Comparison of ENCODE assay signal across 13 cellular contexts in the genomic region with DNA sequence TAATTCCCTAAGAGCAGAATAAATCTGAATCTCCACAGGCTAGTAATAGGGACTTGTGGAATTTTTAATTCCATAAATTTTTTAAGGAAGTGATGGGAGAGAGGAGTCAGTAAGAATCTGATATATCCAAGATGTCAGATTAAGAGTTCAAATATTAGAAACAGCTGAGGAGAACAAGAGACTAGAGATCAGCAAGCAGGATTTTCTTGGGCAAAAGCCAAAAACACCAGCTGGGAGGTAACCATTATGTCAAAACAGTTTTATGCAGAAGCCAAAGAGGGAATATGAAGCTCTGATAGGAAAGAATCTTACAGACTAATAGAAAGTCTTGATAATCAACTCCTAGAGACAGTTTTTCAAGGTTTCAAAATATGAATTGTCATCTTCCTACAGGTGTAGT.
DNase-seq lines count a peak whose midpoint lies in the region; ATAC-seq and TF ChIP-seq lines count a peak whose summit lies in the region.
"Had no signal": no experiment of that assay in that cellular context is flagged by ENCODE, and none has a peak within 500 bp of the region (broad histone marks: within the 10 kb centered on the region; RNA-seq: fewer than 3 reads in every experiment).

No MANE protein-coding gene starts in this region.

- peaks cover 1% of the 10 kb centered on the region for H3K27me3 Mint-ChIP-seq in activated T-helper 2 cell treated with anti-CD3 and anti-CD28 coated beads, Interferon-gamma antibody, Interleukin-2, Interleukin-4, amounts not matched to agents 10 μg/mL and 5 μg/mL and 100 μg/mL, durations not matched to agents 14 hours and 24 hours and 36 hours (ENCODE audit: low read depth)
- no peaks in the 10 kb centered on the region; the same call in 1 of the 2 replicates for H3K27me3 Mint-ChIP-seq in HFFc6 (ENCODE audit: insufficient read depth)
- H3K27me3 Mint-ChIP-seq: CD4-positive, alpha-beta memory T cell had no signal

- H3K4me1 ChIP-seq in gastroesophageal sphincter (peaks cover 0 to 8% (median 0%) of the 10 kb centered on the region in 3 donors), right lobe of liver (no peaks in the 10 kb centered on the region)
- H3K4me1 ChIP-seq: parathyroid adenoma had no signal

- H3K27ac Mint-ChIP-seq in activated T-helper 2 cell treated with anti-CD3 and anti-CD28 coated beads, Interferon-gamma antibody, Interleukin-2, Interleukin-4, amounts not matched to agents 10 μg/mL and 5 μg/mL and 100 μg/mL, durations not matched to agents 14 hours and 24 hours and 36 hours: no peak overlapping the region
- no peak overlapping the region for H3K27ac Mint-ChIP-seq in HFFc6
- H3K27ac Mint-ChIP-seq: CD4-positive, alpha-beta memory T cell had no signal

- H3K36me3 ChIP-seq in gastroesophageal sphincter: no peaks in the 10 kb centered on the region
- no peaks in the 10 kb centered on the region for H3K36me3 ChIP-seq in right lobe of liver

- peaks cover 6% of the 10 kb centered on the region for H3K9me3 Mint-ChIP-seq in activated T-helper 2 cell treated with anti-CD3 and anti-CD28 coated beads, Interferon-gamma antibody, Interleukin-2, Interleukin-4, amounts not matched to agents 10 μg/mL and 5 μg/mL and 100 μg/mL, durations not matched to agents 14 hours and 24 hours and 36 hours
- peaks cover 7% of the 10 kb centered on the region; the same call in 1 of the 2 replicates for H3K9me3 Mint-ChIP-seq in HFFc6
- H3K9me3 Mint-ChIP-seq: CD4-positive, alpha-beta memory T cell had no signal

- peaks cover 6% of the 10 kb centered on the region for H3K4me1 Mint-ChIP-seq in activated T-helper 2 cell treated with anti-CD3 and anti-CD28 coated beads, Interferon-gamma antibody, Interleukin-2, Interleukin-4, amounts not matched to agents 10 μg/mL and 5 μg/mL and 100 μg/mL, durations not matched to agents 14 hours and 24 hours and 36 hours (ENCODE audit: low read depth)
- peaks cover 6% of the 10 kb centered on the region; the same call in 1 of the 2 replicates for H3K4me1 Mint-ChIP-seq in HFFc6 (ENCODE audit: low read depth)
- H3K4me1 Mint-ChIP-seq: CD4-positive, alpha-beta memory T cell had no signal

- intact Hi-C loops in right lobe of liver (cut with DNase I): no loop called here
- intact Hi-C loops in activated T-helper 2 cell treated with anti-CD3 and anti-CD28 coated beads, Interferon-gamma antibody, Interleukin-2, Interleukin-4, amounts not matched to agents 10 μg/mL and 5 μg/mL and 100 μg/mL, durations not matched to agents 14 hours and 24 hours and 36 hours (cut with micrococcal nuclease): no loop called here

- TF ChIP-seq CTCF in AG09319 (IDR thresholded peaks at IDR 0.05; ENCODE audit: low read depth, low read length) (no peak), gastroesophageal sphincter (IDR thresholded peaks at IDR 0.05) (no peak), right lobe of liver (IDR thresholded peaks at IDR 0.05) (no peak), HFFc6 (IDR thresholded peaks at IDR 0.05) (no peak)

- no peaks in the 10 kb centered on the region for H3K9me3 ChIP-seq in gastroesophageal sphincter
- no peaks in the 10 kb centered on the region for H3K9me3 ChIP-seq in right lobe of liver

- TF ChIP-seq EP300 in gastroesophageal sphincter (IDR thresholded peaks at IDR 0.05): no peak

- TF ChIP-seq POLR2A in gastroesophageal sphincter (IDR thresholded peaks at IDR 0.05) (no peak), right lobe of liver (IDR thresholded peaks at IDR 0.05) (no peak)

- H3K27me3 ChIP-seq in gastroesophageal sphincter (no peaks in the 10 kb centered on the region), right lobe of liver (no peaks in the 10 kb centered on the region)
- H3K27me3 ChIP-seq: dorsolateral prefrontal cortex had no signal

- peak; percentile 67 for DNase-seq in AG09319 (ENCODE audit: extremely low read depth, low read depth)
- DNase-seq in NCI-H1105 (lab: John Stamatoyannopoulos, UW): peak; percentile 53
- DNase-seq in right lobe of liver: no peak
- DNase-seq in activated T-helper 2 cell treated with anti-CD3 and anti-CD28 coated beads, Interferon-gamma antibody, Interleukin-2, Interleukin-4, amounts not matched to agents 10 μg/mL and 5 μg/mL and 100 μg/mL, durations not matched to agents 14 hours and 24 hours and 36 hours (ENCODE audit: low spot score): no peak
- no peak for DNase-seq in HFFc6
- DNase-seq: CD4-positive, alpha-beta memory T cell; dorsolateral prefrontal cortex; NCI-H1048; T-helper 2 cell had no signal

- no peaks in the 10 kb centered on the region for H3K36me3 Mint-ChIP-seq in activated T-helper 2 cell treated with anti-CD3 and anti-CD28 coated beads, Interferon-gamma antibody, Interleukin-2, Interleukin-4, amounts not matched to agents 10 μg/mL and 5 μg/mL and 100 μg/mL, durations not matched to agents 14 hours and 24 hours and 36 hours (ENCODE audit: low read depth)
- peaks cover 5% of the 10 kb centered on the region; the same call in 1 of the 2 replicates for H3K36me3 Mint-ChIP-seq in HFFc6 (ENCODE audit: low read depth)
- H3K36me3 Mint-ChIP-seq: CD4-positive, alpha-beta memory T cell had no signal

- H3K27ac ChIP-seq in gastroesophageal sphincter (no peak overlapping the region), right lobe of liver (no peak overlapping the region)
- H3K27ac ChIP-seq: parathyroid adenoma had no signal

- H3K4me3 Mint-ChIP-seq in activated T-helper 2 cell treated with anti-CD3 and anti-CD28 coated beads, Interferon-gamma antibody, Interleukin-2, Interleukin-4, amounts not matched to agents 10 μg/mL and 5 μg/mL and 100 μg/mL, durations not matched to agents 14 hours and 24 hours and 36 hours (ENCODE audit: low read depth): no peak overlapping the region
- H3K4me3 Mint-ChIP-seq in HFFc6: no peak overlapping the region
- H3K4me3 Mint-ChIP-seq: CD4-positive, alpha-beta memory T cell had no signal

- ATAC-seq in gastroesophageal sphincter (peak; percentile 36), right lobe of liver (no peak), HG03432 (IDR thresholded peaks at IDR 0.05; ENCODE audit: unreplicated experiment) (no peak)

- H3K4me3 ChIP-seq in gastroesophageal sphincter (no peak overlapping the region), right lobe of liver (no peak overlapping the region)
- H3K4me3 ChIP-seq: dorsolateral prefrontal cortex had no signal

TF ChIP-seq in PFSK-1, 5 proteins besides CTCF, POLR2A, EP300 and RAD21:
- TF ChIP-seq POLR2AphosphoS5 (IDR thresholded peaks at IDR 0.05; ENCODE audit: low read depth, low read length) (no peak), FOXP2 (optimal IDR thresholded peaks at IDR 0.05; ENCODE audit: borderline replicate concordance, extremely low read depth, extremely low read length, insufficient read depth) (no peak), SIN3A (IDR thresholded peaks at IDR 0.05; ENCODE audit: borderline replicate concordance, insufficient read depth, low read length) (peak; percentile 48; the same call in 1 of the 2 replicates), TAF1 (IDR thresholded peaks at IDR 0.05; ENCODE audit: borderline replicate concordance, insufficient read depth, low read length) (no peak)
- TF ChIP-seq, protein P1, sequence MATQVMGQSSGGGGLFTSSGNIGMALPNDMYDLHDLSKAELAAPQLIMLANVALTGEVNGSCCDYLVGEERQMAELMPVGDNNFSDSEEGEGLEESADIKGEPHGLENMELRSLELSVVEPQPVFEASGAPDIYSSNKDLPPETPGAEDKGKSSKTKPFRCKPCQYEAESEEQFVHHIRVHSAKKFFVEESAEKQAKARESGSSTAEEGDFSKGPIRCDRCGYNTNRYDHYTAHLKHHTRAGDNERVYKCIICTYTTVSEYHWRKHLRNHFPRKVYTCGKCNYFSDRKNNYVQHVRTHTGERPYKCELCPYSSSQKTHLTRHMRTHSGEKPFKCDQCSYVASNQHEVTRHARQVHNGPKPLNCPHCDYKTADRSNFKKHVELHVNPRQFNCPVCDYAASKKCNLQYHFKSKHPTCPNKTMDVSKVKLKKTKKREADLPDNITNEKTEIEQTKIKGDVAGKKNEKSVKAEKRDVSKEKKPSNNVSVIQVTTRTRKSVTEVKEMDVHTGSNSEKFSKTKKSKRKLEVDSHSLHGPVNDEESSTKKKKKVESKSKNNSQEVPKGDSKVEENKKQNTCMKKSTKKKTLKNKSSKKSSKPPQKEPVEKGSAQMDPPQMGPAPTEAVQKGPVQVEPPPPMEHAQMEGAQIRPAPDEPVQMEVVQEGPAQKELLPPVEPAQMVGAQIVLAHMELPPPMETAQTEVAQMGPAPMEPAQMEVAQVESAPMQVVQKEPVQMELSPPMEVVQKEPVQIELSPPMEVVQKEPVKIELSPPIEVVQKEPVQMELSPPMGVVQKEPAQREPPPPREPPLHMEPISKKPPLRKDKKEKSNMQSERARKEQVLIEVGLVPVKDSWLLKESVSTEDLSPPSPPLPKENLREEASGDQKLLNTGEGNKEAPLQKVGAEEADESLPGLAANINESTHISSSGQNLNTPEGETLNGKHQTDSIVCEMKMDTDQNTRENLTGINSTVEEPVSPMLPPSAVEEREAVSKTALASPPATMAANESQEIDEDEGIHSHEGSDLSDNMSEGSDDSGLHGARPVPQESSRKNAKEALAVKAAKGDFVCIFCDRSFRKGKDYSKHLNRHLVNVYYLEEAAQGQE (IDR thresholded peaks at IDR 0.05; ENCODE audit: insufficient read depth in 1 of 2, low read depth in 2 of 2, low read length in 2 of 2): no peak
TF ChIP-seq in PFSK-1: peak in this region for 1.

Comparison
In these comparisons a context has a peak if more than half of its experiments do, and no peak if none do; other contexts are left out.
1. DNase-seq: peak in AG09319 (single experiment) and NCI-H1105 (single experiment); none in right lobe of liver (0 of 3), activated T-helper 2 cell treated with anti-CD3 and anti-CD28 coated beads, Interferon-gamma antibody, Interleukin-2, Interleukin-4, amounts not matched to agents 10 μg/mL and 5 μg/mL and 100 μg/mL, durations not matched to agents 14 hours and 24 hours and 36 hours (single experiment) and HFFc6 (single experiment).